In the genomic region with DNA sequence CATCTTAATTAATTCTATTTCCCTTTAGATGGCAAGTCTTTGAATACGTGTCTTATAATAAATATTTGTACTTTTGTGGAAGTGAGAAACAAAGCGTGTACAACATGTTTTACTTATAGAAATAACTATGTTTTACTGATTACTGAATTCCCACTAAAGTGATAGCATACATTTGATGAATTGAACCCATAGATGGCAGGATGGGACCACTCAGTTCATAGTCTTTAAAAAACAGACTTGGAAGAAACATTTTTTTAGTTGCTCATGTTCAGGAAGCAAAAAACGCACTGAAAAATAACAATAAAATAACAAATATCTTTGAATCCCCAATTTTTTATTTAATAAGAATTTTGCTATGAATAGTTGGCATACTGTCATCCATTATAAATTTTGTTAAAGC, we compare ENCODE assay signal across 9 cellular contexts.
DNase-seq lines count a peak whose midpoint lies in the region; ATAC-seq and TF ChIP-seq lines count a peak whose summit lies in the region.
"Had no signal": no experiment of that assay in that cellular context is flagged by ENCODE, and none has a peak within 500 bp of the region (broad histone marks: within the 10 kb centered on the region; RNA-seq: fewer than 3 reads in every experiment).

No MANE protein-coding gene starts in this region.

- no peaks in the 10 kb centered on the region for H3K9me3 ChIP-seq in fibroblast of lung (ENCODE audit: control insufficient read depth, insufficient read depth, low read depth, low read length)
- H3K9me3 ChIP-seq: SJCRH30 had no signal

- DNase-seq in NCI-H345 (lab: John Stamatoyannopoulos, UW) (peak; percentile 13), NCI-H345 treated with DMSO at 0.1 percent for 48 hours (lab: John Stamatoyannopoulos, UW; ENCODE audit: unreplicated experiment) (no peak), NCI-H446 treated with DMSO at 0.1 percent for 48 hours (lab: John Stamatoyannopoulos, UW) (peak; percentile 34), fibroblast of lung (ENCODE audit: low read depth in 2 of 2) (peak; percentile 15 to 57), sciatic nerve (ENCODE audit: low spot score) (no peak), NCI-H2107 treated with DMSO at 0.1 percent for 48 hours (lab: John Stamatoyannopoulos, UW; ENCODE audit: unreplicated experiment) (no peak)

- no peaks in the 10 kb centered on the region for H3K79me2 ChIP-seq in fibroblast of lung (ENCODE audit: control insufficient read depth, insufficient read depth, low read length)

- H2AFZ ChIP-seq in fibroblast of lung (ENCODE audit: low read length), result no peak overlapping the region

- H3K4me3 ChIP-seq in fibroblast of lung (replicated peaks in 1 of 4; ENCODE audit: control extremely low read depth in 1 of 4, insufficient read depth in 1 of 4, low read depth in 3 of 4, low read length in 4 of 4), result no peak overlapping the region
- H3K4me3 ChIP-seq: SJCRH30 had no signal

- H3K36me3 ChIP-seq in fibroblast of lung (ENCODE audit: control insufficient read depth, insufficient read depth, low read length), result no peaks in the 10 kb centered on the region
- H3K36me3 ChIP-seq: SJCRH30 had no signal

- no peaks in the 10 kb centered on the region for H4K20me1 ChIP-seq in fibroblast of lung (ENCODE audit: control insufficient read depth, extremely low read depth, insufficient read depth, low read length)

- no peaks in the 10 kb centered on the region for H3K4me1 ChIP-seq in fibroblast of lung (ENCODE audit: control insufficient read depth, extremely low read depth, insufficient read depth, low read length)
- H3K4me1 ChIP-seq: SJCRH30 had no signal

- ATAC-seq in sciatic nerve (peak; percentile 79), GM18870 (IDR thresholded peaks at IDR 0.05; ENCODE audit: unreplicated experiment) (no peak), GM18873 (IDR thresholded peaks at IDR 0.05; ENCODE audit: low FRiP score, unreplicated experiment) (no peak)

- intact Hi-C loops in sciatic nerve (cut with DNase I), result no loop called here

- no peak overlapping the region for H3K4me2 ChIP-seq in fibroblast of lung (ENCODE audit: extremely low read depth, insufficient read depth, low read length)

- no peak overlapping the region for H3K27ac ChIP-seq in fibroblast of lung (ENCODE audit: insufficient read depth, low read length)
- H3K27ac ChIP-seq: SJCRH30 had no signal

- H3K9ac ChIP-seq in fibroblast of lung (ENCODE audit: insufficient read depth, low read length), result no peak overlapping the region

- TF ChIP-seq CTCF in fibroblast of lung (conservative IDR thresholded peaks at IDR 0.05 in 1 of 2, IDR thresholded peaks at IDR 0.05 in 1 of 2; ENCODE audit: low read depth in 1 of 2, low read length in 2 of 2), result peak in 1 of 2 donors; percentile 27

- H3K27me3 ChIP-seq in fibroblast of lung (ENCODE audit: control insufficient read depth, insufficient read depth, low read length), result no peaks in the 10 kb centered on the region
- H3K27me3 ChIP-seq: SJCRH30 had no signal

Comparison
In these comparisons a context has a peak if more than half of its experiments do, and no peak if none do; other contexts are left out.
1. DNase-seq: peak in NCI-H345 (single experiment), NCI-H446 treated with DMSO at 0.1 percent for 48 hours (single experiment) and fibroblast of lung (2 of 2); none in NCI-H345 treated with DMSO at 0.1 percent for 48 hours (single experiment), sciatic nerve (single experiment) and NCI-H2107 treated with DMSO at 0.1 percent for 48 hours (single experiment).